In the genomic region with DNA sequence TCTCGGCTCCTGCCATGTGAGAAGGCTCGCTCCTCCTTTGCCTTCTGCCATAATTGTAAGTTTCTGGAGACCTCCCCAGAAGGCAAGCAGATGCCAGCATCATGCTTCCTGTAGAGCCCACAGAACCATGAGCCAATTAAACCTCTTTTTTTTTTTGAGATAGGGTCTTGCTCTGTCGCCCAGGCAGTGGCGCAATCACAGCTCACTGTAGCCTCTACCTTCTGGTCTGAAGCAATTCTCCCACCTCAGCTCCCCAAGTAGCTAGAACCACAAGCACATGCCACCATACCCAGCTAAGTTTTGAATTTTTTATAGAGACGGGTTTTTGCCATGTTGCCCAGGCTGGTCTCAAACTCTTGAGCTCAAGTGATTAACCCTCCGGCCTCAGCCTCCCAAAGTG, we compare ENCODE assay signal across 32 cellular contexts.
"Had no signal": no experiment of that assay in that cellular context is flagged by ENCODE, and none has a peak within 500 bp of the region (broad histone marks: within the 10 kb centered on the region; RNA-seq: fewer than 3 reads in every experiment).

No MANE protein-coding gene starts in this region.

- H3K27ac Mint-ChIP-seq: T-cell had no signal

- H2AFZ ChIP-seq: PC-9 had no signal

- DNase-seq: Kasumi-1, MG63, NCI-H1048, NCI-H1092 treated with DMSO at 0.1 percent for 48 hours, NCI-H1105 treated with DMSO at 0.1 percent for 48 hours, NCI-H1436, NCI-H146, NCI-H1694, NCI-H187, NCI-H1930, NCI-H2029 treated with DMSO at 0.1 percent for 48 hours, NCI-H2081 treated with DMSO at 0.1 percent for 48 hours, NCI-H2107, NCI-H2171, NCI-H226, NCI-H446 treated with DMSO at 0.1 percent for 48 hours, NCI-H510A, NCI-H524, NCI-H69, NCI-H748 treated with DMSO at 0.1 percent for 48 hours, NCI-H82, PC-9, SHP77, SIG-M5, SJCRH30, T-cell had no signal

- H3K4me2 ChIP-seq: PC-9 had no signal

- FAIRE-seq: RCC 7860 had no signal

- H3K4me3 Mint-ChIP-seq: T-cell had no signal

- H3K27ac ChIP-seq: PC-9, RWPE1, SJCRH30, SK-N-MC had no signal

- H3K4me1 ChIP-seq: SJCRH30 had no signal

- ATAC-seq: Panc1, Right ventricle myocardium inferior, SK-N-SH treated with all-trans-retinoic acid at 6 μM for 48 hours, T-cell had no signal

- H3K9me3 ChIP-seq: MG63, SJCRH30 had no signal

- H3K9me3 Mint-ChIP-seq: T-cell had no signal

- H3K36me3 Mint-ChIP-seq: T-cell had no signal

- H3K36me3 ChIP-seq: MG63, SJCRH30 had no signal

- H3K4me3 ChIP-seq: MG63, PC-9, SJCRH30, SK-N-MC had no signal
